In the genomic region with DNA sequence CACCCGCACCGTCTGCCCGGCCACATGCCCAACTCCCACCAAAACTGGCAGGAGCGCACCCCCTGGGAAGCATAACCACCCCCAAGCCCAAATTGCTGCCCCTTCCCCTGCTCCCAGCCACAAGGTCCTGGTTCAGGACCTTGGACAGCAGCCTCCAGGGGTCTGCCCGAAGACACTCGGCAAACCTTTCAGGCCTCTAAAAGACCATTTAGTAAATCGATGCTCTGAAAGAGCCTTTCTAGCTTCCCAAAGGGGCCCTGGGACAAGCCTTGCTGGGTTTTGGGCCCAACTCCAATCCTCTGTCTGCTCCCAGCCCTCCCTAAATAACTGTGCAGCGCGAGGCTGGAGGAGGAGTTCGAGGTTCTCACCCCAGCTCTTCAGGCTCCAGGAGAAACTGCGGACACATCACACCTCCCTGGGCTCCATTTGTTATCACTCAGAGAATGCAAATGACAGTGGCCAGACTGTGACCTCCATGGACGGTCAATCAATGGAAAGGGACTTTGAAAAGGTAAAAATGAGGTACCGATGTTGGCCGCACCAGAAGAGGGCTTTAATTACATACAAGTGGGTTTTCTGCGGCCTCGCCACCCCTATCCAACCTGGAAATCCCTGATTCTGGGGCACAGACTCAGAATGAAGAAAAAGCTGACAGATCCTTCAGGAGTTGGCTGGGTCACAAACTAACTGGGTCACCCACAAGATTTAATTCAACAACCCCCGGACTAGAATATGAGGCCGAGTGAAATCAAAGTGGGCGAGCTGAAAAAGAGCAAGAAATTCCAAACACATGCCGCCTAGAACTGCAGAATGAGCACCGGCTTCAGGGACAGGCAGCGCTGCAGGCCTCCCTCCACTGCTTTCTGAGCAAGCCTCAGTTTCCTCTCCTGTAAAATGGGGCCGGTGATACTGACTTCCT, we compare ENCODE assay signal across 10 cellular contexts. TPM values are rescaled to one million over a fixed set of nuclear protein-coding genes. Genes with fewer than 3 reads are reported as not detected.
DNase-seq lines count a peak whose midpoint lies in the region; ATAC-seq, FAIRE-seq and TF ChIP-seq lines count a peak whose summit lies in the region.
"Had no signal": no experiment of that assay in that cellular context is flagged by ENCODE, and none has a peak within 500 bp of the region (broad histone marks: within the 10 kb centered on the region; RNA-seq: fewer than 3 reads in every experiment).

No MANE protein-coding gene starts in this region.

- H3K4me3 ChIP-seq in adipocyte (ENCODE audit: low read length), result no peak overlapping the region
- H3K4me3 ChIP-seq in WERI-Rb-1 (ENCODE audit: low read depth, low read length), result no peak overlapping the region
- H3K4me3 ChIP-seq in MG63, result no peak overlapping the region

- H3K27ac ChIP-seq in WERI-Rb-1, result no peak overlapping the region
- H3K27ac ChIP-seq: HL-60 had no signal

- no peak for FAIRE-seq in HTR-8/SVneo (lab: Jason Lieb, UNC)

- no peaks in the 10 kb centered on the region for H3K36me3 ChIP-seq in adipocyte (ENCODE audit: control insufficient read depth, insufficient read depth, low read length, severe bottlenecking)
- H3K36me3 ChIP-seq in WERI-Rb-1, result peaks cover 6% of the 10 kb centered on the region; the same call in 1 of the 2 replicates
- no peaks in the 10 kb centered on the region for H3K36me3 ChIP-seq in MG63

- H3K9me3 ChIP-seq in adipocyte (ENCODE audit: control insufficient read depth, low read length) (no peaks in the 10 kb centered on the region), WERI-Rb-1 (ENCODE audit: severe bottlenecking) (no peaks in the 10 kb centered on the region), MG63 (no peaks in the 10 kb centered on the region)

- no peaks in the 10 kb centered on the region for H3K36me3 Mint-ChIP-seq in mesothelial cell of epicardium

- no peaks in the 10 kb centered on the region for H3K9me3 Mint-ChIP-seq in mesothelial cell of epicardium

- ATAC-seq in HG02623 (IDR thresholded peaks at IDR 0.05; ENCODE audit: unreplicated experiment), result no peak

- TF ChIP-seq CTCF in mesothelial cell of epicardium (IDR thresholded peaks at IDR 0.05; ENCODE audit: unreplicated experiment), result no peak
- no peak for TF ChIP-seq CTCF in WERI-Rb-1 (IDR thresholded peaks at IDR 0.05; ENCODE audit: low read depth, low read length)

- DNase-seq in Daoy (ENCODE audit: low read depth) (peak; percentile 36), HTR-8/SVneo (ENCODE audit: insufficient read length, low spot score) (peak; percentile 63), adipocyte (ENCODE audit: low read depth) (peak; percentile 36), mesothelial cell of epicardium (ENCODE audit: low spot score in 2 of 2, unreplicated experiment in 2 of 2) (peak; percentile 53 to 78), WERI-Rb-1 (no peak), MG63 (no peak), NCI-H1694 (lab: John Stamatoyannopoulos, UW) (no peak)
- DNase-seq: NCI-H526 treated with DMSO at 0.1 percent for 48 hours had no signal

- H3K27me3 Mint-ChIP-seq in mesothelial cell of epicardium (ENCODE audit: low read depth), result peaks cover 66% of the 10 kb centered on the region

- H3K4me1 Mint-ChIP-seq in mesothelial cell of epicardium, result no peaks in the 10 kb centered on the region

- H3K27me3 ChIP-seq in adipocyte (replicated peaks; ENCODE audit: control insufficient read depth, insufficient read depth, low read length) (peaks cover 77% of the 10 kb centered on the region), WERI-Rb-1 (ENCODE audit: insufficient read depth, low read depth, severe bottlenecking) (no peaks in the 10 kb centered on the region), MG63 (no peaks in the 10 kb centered on the region)

- H3K4me3 Mint-ChIP-seq in mesothelial cell of epicardium, result no peak overlapping the region

- H3K9ac ChIP-seq in adipocyte (ENCODE audit: low read length), result no peak overlapping the region

- H3K27ac Mint-ChIP-seq in mesothelial cell of epicardium, result no peak overlapping the region

- no peaks in the 10 kb centered on the region for H3K4me1 ChIP-seq in adipocyte (ENCODE audit: control insufficient read depth, insufficient read depth, low read length)

RNA-seq across cellular contexts. Expression of gene GRM4, which starts 30.2 kb away (rescaled TPM):
- 0.06 TPM in 1 of 2 replicates, not detected in the other for total RNA-seq in Daoy (2014; rRNA removed; shearing (Covaris generic))
- total RNA-seq in mesothelial cell of epicardium, result 0.22 to 0.47 TPM (median 0.27 TPM) in 3 replicates
- not detected in 2 replicates for total RNA-seq in MG63 (2014; rRNA removed; shearing (Covaris generic); ENCODE audit: low replicate concordance)

Comparison
In these comparisons a context has a peak if more than half of its experiments do, and no peak if none do; other contexts are left out.
1. DNase-seq: peak in Daoy (single experiment), HTR-8/SVneo (single experiment), adipocyte (single experiment) and mesothelial cell of epicardium (2 of 2); none in WERI-Rb-1 (single experiment), MG63 (single experiment) and NCI-H1694 (single experiment).